8 cellular contexts compared by ENCODE assay signal in genomic region chr22:23956301-23956900, GRCh38. TPM values are rescaled to one million over a fixed set of nuclear protein-coding genes. Genes with fewer than 3 reads are reported as not detected.
DNase-seq lines count a peak whose midpoint lies in the region; ATAC-seq, FAIRE-seq and TF ChIP-seq lines count a peak whose summit lies in the region.
"Not testable (repeated sequence)": the region's sequence is repeated elsewhere in the genome, so short reads cannot be mapped to it uniquely, and the experiment has no call there.

No MANE protein-coding gene starts in this region.

- peak overlapping the region; percentile 67 for H2AFZ ChIP-seq in GM12878 (ENCODE audit: control insufficient read depth, low read depth, low read length)

- WGBS in GM12878 (ENCODE audit: insufficient coverage, insufficient replicate concordance, low lambda C conversion rate, missing lambda C conversion rate): 33% methylated on average over 12 of the region's 12 CpGs

- not testable (repeated sequence) for H3K9me3 ChIP-seq in GM12878 (replicated peaks; ENCODE audit: control insufficient read depth, insufficient read depth, low read length)

- peak; percentile 74 to 79 (median 77) for TF ChIP-seq CTCF in GM12878 (IDR thresholded peaks at IDR 0.05 in 2 of 3, conservative IDR thresholded peaks at IDR 0.05 in 1 of 3; ENCODE audit: control insufficient read depth in 2 of 3, extremely low read depth in 1 of 3, insufficient read depth in 1 of 3, low read depth in 3 of 3, low read length in 3 of 3)

- H3K9ac ChIP-seq in GM12878 (ENCODE audit: control insufficient read depth, insufficient read depth, low read length): not testable (repeated sequence)

- not testable (repeated sequence) for H4K20me1 ChIP-seq in GM12878 (ENCODE audit: control insufficient read depth, insufficient read depth)

- CTCF ChIA-PET in GM12878 (lab: Yijun Ruan, JAX): interaction anchor here (0.6 to 1.0 kb wide), 3 partner anchors 74 to 219 kb away, joined by 3 to 5 read pairs (median 3); no protein-coding TSS in a partner anchor

- not testable (repeated sequence) for H3K27ac ChIP-seq in GM12878 (ENCODE audit: control insufficient read depth, insufficient read depth)

- peak; percentile 95 for ATAC-seq in GM12878
- peak; percentile 75 to 79 for ATAC-seq in left cardiac atrium

- SMC1A ChIA-PET in GM12878 (lab: Charles Lee; ENCODE audit: uncharacterized antibody, unreplicated experiment): not testable (repeated sequence)

- peak; percentile 42 for DNase-seq in COR-L47 (lab: John Stamatoyannopoulos, UW)
- DNase-seq in HS-27A (ENCODE audit: low read depth): peak; percentile 23
- DNase-seq in NCI-H748 (lab: John Stamatoyannopoulos, UW; ENCODE audit: unreplicated experiment): peak; percentile 46
- DNase-seq in activated CD4-positive, alpha-beta T cell treated with anti-CD3 and anti-CD28 coated beads for 1 hour: peak; percentile 64
- DNase-seq in GM12878 (ENCODE audit: low read depth, low spot score): peak; percentile 30
- DNase-seq in left cardiac atrium: peak; percentile 71
- peak in 51 of 56 donors; percentile 11 to 90 (median 64) for DNase-seq in nucleus accumbens (lab: John Stamatoyannopoulos, UW)
- peak; percentile 53 to 74 for DNase-seq in stimulated activated CD8-positive, alpha-beta memory T cell treated with anti-CD3 and anti-CD28 coated beads, Interleukin-7, amount 100 ng/mL, for 1 hour (ENCODE audit: low read depth in 2 of 2)

- POLR2A ChIA-PET in GM12878 (lab: Charles Lee): not testable (repeated sequence)

- RAD21 ChIA-PET in GM12878 (lab: Charles Lee; ENCODE audit: unreplicated experiment): interaction anchor here (0.6 kb wide), 1 partner anchor 223 kb away, joined by 3 read pairs; no protein-coding TSS in a partner anchor

- BruUV-seq in GM12878 (replicated peaks; lab: Mats Ljungman, UMichigan): not testable (repeated sequence)

- not testable (repeated sequence) for H3K4me2 ChIP-seq in GM12878 (ENCODE audit: control insufficient read depth, insufficient read depth)

- not testable (repeated sequence) for H3K4me3 ChIP-seq in GM12878

- not testable (repeated sequence) for H3K36me3 ChIP-seq in GM12878 (ENCODE audit: control insufficient read depth in 2 of 2, insufficient read depth in 2 of 2, low read length in 1 of 2)

- H3K4me1 ChIP-seq in GM12878 (ENCODE audit: control insufficient read depth, insufficient read depth, low read length): not testable (repeated sequence)

- TF ChIP-seq RAD21 in GM12878 (IDR thresholded peaks at IDR 0.05; ENCODE audit: insufficient read depth, low read depth, low read length): peak; percentile 81

- TF ChIP-seq EP300 in GM12878 (IDR thresholded peaks at IDR 0.05; ENCODE audit: borderline replicate concordance in 1 of 2, control insufficient read depth in 1 of 2, low read depth in 2 of 2, low read length in 2 of 2): not testable (repeated sequence)

- not testable (repeated sequence) for H3K27me3 ChIP-seq in GM12878 (replicated peaks in 1 of 2; ENCODE audit: control insufficient read depth in 2 of 2, insufficient read depth in 2 of 2, low read length in 1 of 2)

- peak; percentile 89 for FAIRE-seq in GM12878 (lab: Jason Lieb, UNC)

- H3K79me2 ChIP-seq in GM12878 (ENCODE audit: control insufficient read depth, insufficient read depth, low read length): not testable (repeated sequence)

- in situ Hi-C loops in GM12878 (cut with MboI): not testable (repeated sequence)

- TF ChIP-seq POLR2A in GM12878 (IDR thresholded peaks at IDR 0.05; ENCODE audit: low read depth, low read length): not testable (repeated sequence)

- intact Hi-C loops in GM12878 (cut with micrococcal nuclease; ENCODE audit: unreplicated experiment) (loop anchor here (10.0 kb wide), 2 partner anchors 218 to 288 kb away; partner anchors contain the start of gene GGT5), left cardiac atrium (cut with DNase I) (loop anchor here in 1 of 2 donors (10.0 kb wide), 1 partner anchor 412 kb away; no protein-coding TSS in a partner anchor)

RNA-seq across cellular contexts. Expression of gene GSTT2B, which starts 4.6 kb away (rescaled TPM):
- not detected in 2 replicates for total RNA-seq in GM12878 (2013; cell fraction: nucleolus; rRNA removed)
- total RNA-seq in GM12878 (2014; rRNA removed) (not detected in 2 replicates), GM12878 (2014; rRNA removed; fragmentation: Illumina TruSeq; extraction: Trizol) (not detected in 2 replicates), GM12878 (2021) (0.21 TPM in 1 of 2 replicates, not detected in the other), left cardiac atrium (1 to 10 TPM; 4.8 to 7.9 TPM)
- polyA plus RNA-seq in GM12878 (2011; ENCODE audit: low read depth): not detected
- polyA plus RNA-seq in GM12878 (2011; rRNA removed) (0.15 TPM in 1 of 2 replicates, not detected in the other), GM12878 (2014; fragmentation: Illumina TruSeq; extraction: Trizol) (not detected in 2 replicates), GM12878 (2014; fragmentation: Nextera tagmentation; extraction: Ambion mirVana) (not detected), GM12878 (2014; rRNA removed) (not detected in 2 replicates), GM12878 (2016; fragmentation: Nextera tagmentation; extraction: Ambion mirVana) (under 1 TPM in 1 of 2 experiments, not detected in 1; 0.29 TPM)
- polyA plus RNA-seq in GM12878 (2011; cell fraction: cytosol; rRNA removed): 0.08 and 0.15 TPM in 2 replicates
- polyA plus RNA-seq in GM12878 (2011; cell fraction: nucleus; rRNA removed): 0.48 and 0.66 TPM in 2 replicates
- not detected in 2 replicates for polyA plus RNA-seq in GM12878 (2012)
- 0.22 TPM in 1 of 2 replicates, not detected in the other for polyA minus RNA-seq in GM12878 (2011; rRNA and poly(A)+ RNA removed)
- polyA minus RNA-seq in GM12878 (2011; cell fraction: cytosol; rRNA and poly(A)+ RNA removed): 1.1 TPM in 1 of 2 replicates, not detected in the other
- polyA minus RNA-seq in GM12878 (2011; cell fraction: nucleus; rRNA and poly(A)+ RNA removed): not detected in 2 replicates

RNA-seq across cellular contexts. Expression of gene DDTL, which starts 10.3 kb away (rescaled TPM):
- total RNA-seq in GM12878 (2013; cell fraction: nucleolus; rRNA removed): 0.37 TPM in 1 of 2 replicates, not detected in the other
- total RNA-seq in GM12878 (2014; rRNA removed) (1.4 and 1.7 TPM in 2 replicates), GM12878 (2014; rRNA removed; fragmentation: Illumina TruSeq; extraction: Trizol) (not detected in 2 replicates), GM12878 (2021) (not detected in 2 replicates), left cardiac atrium (1 to 10 TPM; 1.3 to 2.1 TPM)
- polyA plus RNA-seq in GM12878 (2011; ENCODE audit: low read depth): 2.6 TPM
- polyA plus RNA-seq in GM12878 (2011; rRNA removed) (0.05 TPM in 1 of 2 replicates, not detected in the other), GM12878 (2014; fragmentation: Illumina TruSeq; extraction: Trizol) (not detected in 2 replicates), GM12878 (2014; fragmentation: Nextera tagmentation; extraction: Ambion mirVana) (1 to 10 TPM in 1 of 2 experiments, under 1 TPM in 1; 0.74 to 2.2 TPM), GM12878 (2014; rRNA removed) (0.83 and 2.2 TPM in 2 replicates), GM12878 (2016; fragmentation: Nextera tagmentation; extraction: Ambion mirVana) (1 to 10 TPM; 3.8 to 4.0 TPM)
- not detected in 2 replicates for polyA plus RNA-seq in GM12878 (2011; cell fraction: cytosol; rRNA removed)
- 0.12 TPM in 1 of 2 replicates, not detected in the other for polyA plus RNA-seq in GM12878 (2011; cell fraction: nucleus; rRNA removed)
- polyA plus RNA-seq in GM12878 (2012): 4.4 and 5.3 TPM in 2 replicates
- polyA minus RNA-seq in GM12878 (2011; rRNA and poly(A)+ RNA removed): not detected in 2 replicates
- polyA minus RNA-seq in GM12878 (2011; cell fraction: cytosol; rRNA and poly(A)+ RNA removed): 0.83 TPM in 1 of 2 replicates, not detected in the other
- not detected in 2 replicates for polyA minus RNA-seq in GM12878 (2011; cell fraction: nucleus; rRNA and poly(A)+ RNA removed)

RNA-seq across cellular contexts. Expression of gene DDT, which starts 17.8 kb away (rescaled TPM):
- total RNA-seq in GM12878 (2013; cell fraction: nucleolus; rRNA removed): 84.6 and 87.5 TPM in 2 replicates
- total RNA-seq in GM12878 (2014; rRNA removed) (245 and 263 TPM in 2 replicates), GM12878 (2014; rRNA removed; fragmentation: Illumina TruSeq; extraction: Trizol) (55.1 and 56.5 TPM in 2 replicates), GM12878 (2021) (177 and 181 TPM in 2 replicates), left cardiac atrium (100 to 1,000 TPM; 122 to 125 TPM)
- polyA plus RNA-seq in GM12878 (2011; ENCODE audit: low read depth): 263 TPM
- polyA plus RNA-seq in GM12878 (2011; rRNA removed) (262 and 263 TPM in 2 replicates), GM12878 (2014; fragmentation: Illumina TruSeq; extraction: Trizol) (17.6 and 33.0 TPM in 2 replicates), GM12878 (2014; fragmentation: Nextera tagmentation; extraction: Ambion mirVana) (10 to 100 TPM; 25.1 to 70.2 TPM), GM12878 (2014; rRNA removed) (408 and 473 TPM in 2 replicates), GM12878 (2016; fragmentation: Nextera tagmentation; extraction: Ambion mirVana) (100 to 1,000 TPM; 227 to 244 TPM)
- polyA plus RNA-seq in GM12878 (2011; cell fraction: cytosol; rRNA removed): 298 and 443 TPM in 2 replicates
- polyA plus RNA-seq in GM12878 (2011; cell fraction: nucleus; rRNA removed): 313 and 433 TPM in 2 replicates
- 191 and 251 TPM in 2 replicates for polyA plus RNA-seq in GM12878 (2012)
- polyA minus RNA-seq in GM12878 (2011; rRNA and poly(A)+ RNA removed): 25.2 and 40.2 TPM in 2 replicates
- polyA minus RNA-seq in GM12878 (2011; cell fraction: cytosol; rRNA and poly(A)+ RNA removed): 29.0 and 39.0 TPM in 2 replicates
- 44.0 and 54.3 TPM in 2 replicates for polyA minus RNA-seq in GM12878 (2011; cell fraction: nucleus; rRNA and poly(A)+ RNA removed)

RNA-seq across cellular contexts. Expression of gene GSTT2, which starts 23.5 kb away (rescaled TPM):
- not detected in 2 replicates for total RNA-seq in GM12878 (2013; cell fraction: nucleolus; rRNA removed)
- total RNA-seq in GM12878 (2014; rRNA removed) (not detected in 2 replicates), GM12878 (2014; rRNA removed; fragmentation: Illumina TruSeq; extraction: Trizol) (not detected in 2 replicates), GM12878 (2021) (not detected in 2 replicates), left cardiac atrium (under 1 TPM; 0.38 to 0.65 TPM)
- not detected for polyA plus RNA-seq in GM12878 (2011; ENCODE audit: low read depth)
- polyA plus RNA-seq in GM12878 (2011; rRNA removed) (not detected in 2 replicates), GM12878 (2014; fragmentation: Illumina TruSeq; extraction: Trizol) (not detected in 2 replicates), GM12878 (2014; fragmentation: Nextera tagmentation; extraction: Ambion mirVana) (not detected), GM12878 (2014; rRNA removed) (not detected in 2 replicates), GM12878 (2016; fragmentation: Nextera tagmentation; extraction: Ambion mirVana) (not detected)
- polyA plus RNA-seq in GM12878 (2011; cell fraction: cytosol; rRNA removed): not detected in 2 replicates
- not detected in 2 replicates for polyA plus RNA-seq in GM12878 (2011; cell fraction: nucleus; rRNA removed)
- not detected in 2 replicates for polyA plus RNA-seq in GM12878 (2012)
- polyA minus RNA-seq in GM12878 (2011; rRNA and poly(A)+ RNA removed): not detected in 2 replicates
- polyA minus RNA-seq in GM12878 (2011; cell fraction: cytosol; rRNA and poly(A)+ RNA removed): not detected in 2 replicates
- polyA minus RNA-seq in GM12878 (2011; cell fraction: nucleus; rRNA and poly(A)+ RNA removed): not detected in 2 replicates

RNA-seq across cellular contexts. Expression of gene GSTT4, which starts 48.9 kb away (rescaled TPM):
- total RNA-seq in GM12878 (2013; cell fraction: nucleolus; rRNA removed): not detected in 2 replicates
- total RNA-seq in GM12878 (2014; rRNA removed) (not detected in 2 replicates), GM12878 (2014; rRNA removed; fragmentation: Illumina TruSeq; extraction: Trizol) (not detected in 2 replicates), GM12878 (2021) (not detected in 2 replicates), left cardiac atrium (not detected)
- polyA plus RNA-seq in GM12878 (2011; ENCODE audit: low read depth): not detected
- polyA plus RNA-seq in GM12878 (2011; rRNA removed) (not detected in 2 replicates), GM12878 (2014; fragmentation: Illumina TruSeq; extraction: Trizol) (not detected in 2 replicates), GM12878 (2014; fragmentation: Nextera tagmentation; extraction: Ambion mirVana) (not detected), GM12878 (2014; rRNA removed) (not detected in 2 replicates), GM12878 (2016; fragmentation: Nextera tagmentation; extraction: Ambion mirVana) (not detected)
- polyA plus RNA-seq in GM12878 (2011; cell fraction: cytosol; rRNA removed): not detected in 2 replicates
- polyA plus RNA-seq in GM12878 (2011; cell fraction: nucleus; rRNA removed): not detected in 2 replicates
- not detected in 2 replicates for polyA plus RNA-seq in GM12878 (2012)
- not detected in 2 replicates for polyA minus RNA-seq in GM12878 (2011; rRNA and poly(A)+ RNA removed)
- not detected in 2 replicates for polyA minus RNA-seq in GM12878 (2011; cell fraction: cytosol; rRNA and poly(A)+ RNA removed)
- not detected in 2 replicates for polyA minus RNA-seq in GM12878 (2011; cell fraction: nucleus; rRNA and poly(A)+ RNA removed)

Comparison
In these comparisons a context has a peak if more than half of its experiments do, and no peak if none do; other contexts are left out.
1. RNA of gene GSTT2B, which starts 4.6 kb away (total RNA-seq): 4.8 to 7.9 TPM in left cardiac atrium; 0.21 TPM in GM12878; every median in the first group is over 4 times any median in the second.
2. Peak in every context shown above with its lines, with median percentiles within 50 percentile points of each other: DNase-seq.